16 cellular contexts compared by ENCODE assay signal in genomic region chr5:134566741-134567221, GRCh38. TPM values are rescaled to one million over a fixed set of nuclear protein-coding genes. Genes with fewer than 3 reads are reported as not detected.
A peak's percentile ranks its signal among the peaks of the same experiment; 100 is the strongest.
DNase-seq lines count a peak whose midpoint lies in the region; ATAC-seq and TF ChIP-seq lines count a peak whose summit lies in the region.
"Had no signal": no experiment of that assay in that cellular context is flagged by ENCODE, and none has a peak within 500 bp of the region (broad histone marks: within the 10 kb centered on the region; RNA-seq: fewer than 3 reads in every experiment).

No MANE protein-coding gene starts in this region.

- H3F3A ChIP-seq in PC-9 (ENCODE audit: insufficient read depth, low read depth): no peaks in the 10 kb centered on the region

- peaks cover 16% of the 10 kb centered on the region; the same call in 1 of the 2 replicates for H3K36me3 ChIP-seq in PC-9 (ENCODE audit: low read depth)
- H3K36me3 ChIP-seq: uterus had no signal

- POLR2A ChIA-PET in PC-9 (lab: Charles Lee; ENCODE audit: unreplicated experiment): no interaction called here

- H3K9me2 ChIP-seq in PC-9 (ENCODE audit: insufficient read depth): no peaks in the 10 kb centered on the region
- H3K9me2 ChIP-seq: SK-N-SH had no signal

- H4K20me1 ChIP-seq in PC-9 (ENCODE audit: insufficient read depth): peaks cover 20% of the 10 kb centered on the region

- H3K27ac Mint-ChIP-seq in activated T-cell treated with anti-CD3 and anti-CD28 coated beads, Interleukin-2, amount 50 U/mL, for 72 hours: peak overlapping the region; percentile 22
- peak overlapping the region; percentile 83 for H3K27ac Mint-ChIP-seq in HFFc6

- H3K4me3 ChIP-seq in coronary artery: no peak overlapping the region
- no peak overlapping the region for H3K4me3 ChIP-seq in PC-9
- H3K4me3 ChIP-seq: colonic mucosa, uterus had no signal

- CTCF ChIA-PET in PC-9 (lab: Charles Lee): no interaction called here

- no peaks in the 10 kb centered on the region for H3K9me3 ChIP-seq in PC-9 (ENCODE audit: insufficient read depth, low read depth)
- H3K9me3 ChIP-seq: colonic mucosa, SK-N-SH, uterus had no signal

- H2AFZ ChIP-seq in PC-9: no peak overlapping the region

- ATAC-seq in activated T-cell treated with anti-CD3 and anti-CD28 coated beads, Interleukin-2, amount 50 U/mL, for 72 hours (replicated peaks in 1 of 2): no peak
- no peak for ATAC-seq in GM19467 (IDR thresholded peaks at IDR 0.05; ENCODE audit: unreplicated experiment)

- no peaks in the 10 kb centered on the region for H3K27me3 Mint-ChIP-seq in activated T-cell treated with anti-CD3 and anti-CD28 coated beads, Interleukin-2, amount 50 U/mL, for 72 hours (ENCODE audit: low read depth)
- peaks cover 2% of the 10 kb centered on the region; the same call in 1 of the 2 replicates for H3K27me3 Mint-ChIP-seq in HFFc6 (ENCODE audit: insufficient read depth)

- intact Hi-C loops in posterior vena cava (cut with DNase I) (no loop called here), PC-9 (cut with micrococcal nuclease; ENCODE audit: unreplicated experiment) (loop anchor here (5.0 kb wide), 1 partner anchor 129 kb away; no protein-coding TSS in a partner anchor)

- H3K36me3 Mint-ChIP-seq in activated T-cell treated with anti-CD3 and anti-CD28 coated beads, Interleukin-2, amount 50 U/mL, for 72 hours (ENCODE audit: insufficient read depth in 2 of 2): peaks cover 4 to 22% of the 10 kb centered on the region in 2 donors
- peaks cover 31% of the 10 kb centered on the region for H3K36me3 Mint-ChIP-seq in HFFc6 (ENCODE audit: low read depth)

- H3K4me2 ChIP-seq in PC-9: no peak overlapping the region
- H3K4me2 ChIP-seq: SK-N-SH had no signal

- no peak for TF ChIP-seq CTCF in HFFc6 (IDR thresholded peaks at IDR 0.05)
- TF ChIP-seq CTCF in coronary artery (IDR thresholded peaks at IDR 0.05): no peak
- TF ChIP-seq CTCF in PC-9 (conservative IDR thresholded peaks at IDR 0.05): no peak

- no peaks in the 10 kb centered on the region for H3K79me2 ChIP-seq in PC-9 (ENCODE audit: low read depth)

- H3K27me3 ChIP-seq in PC-9 (ENCODE audit: insufficient read depth, low read depth): no peaks in the 10 kb centered on the region
- H3K27me3 ChIP-seq: colonic mucosa, uterus had no signal

- DNase-seq in activated T-cell treated with anti-CD3 and anti-CD28 coated beads, Interleukin-2, amount 50 U/mL, for 72 hours: no peak
- DNase-seq in activated T-cell treated with anti-CD3 and anti-CD28 coated beads for 4 hours: no peak
- DNase-seq in HFFc6: no peak
- no peak for DNase-seq in coronary artery (ENCODE audit: low spot score)
- peak; percentile 76 for DNase-seq in posterior vena cava (ENCODE audit: low spot score)
- DNase-seq in PC-9: no peak
- no peak for DNase-seq in NOMO-1 treated with dmso at 0.1 percent for 144 hours (lab: John Stamatoyannopoulos, UW; ENCODE audit: unreplicated experiment)
- DNase-seq: ACHN; activated CD4-positive, alpha-beta T cell treated with anti-CD3 and anti-CD28 coated beads, Interleukin-2, amount 50 U/mL, for 48 hours; colonic mucosa; DND-41; NCI-H1105; NCI-H748 treated with DMSO at 0.1 percent for 48 hours; SK-N-SH; uterus had no signal

- H3K9me3 Mint-ChIP-seq in activated T-cell treated with anti-CD3 and anti-CD28 coated beads, Interleukin-2, amount 50 U/mL, for 72 hours: no peaks in the 10 kb centered on the region
- no peaks in the 10 kb centered on the region for H3K9me3 Mint-ChIP-seq in HFFc6

- H3K4me1 ChIP-seq in PC-9 (replicated peaks; ENCODE audit: insufficient read depth): no peaks in the 10 kb centered on the region

- H3K4me3 Mint-ChIP-seq in activated T-cell treated with anti-CD3 and anti-CD28 coated beads, Interleukin-2, amount 50 U/mL, for 72 hours: no peak overlapping the region
- H3K4me3 Mint-ChIP-seq in HFFc6: no peak overlapping the region

- H3K27ac ChIP-seq in coronary artery (peak overlapping the region; percentile 7 to 90), PC-9 (no peak overlapping the region)

- peaks cover 11% of the 10 kb centered on the region for H3K4me1 Mint-ChIP-seq in activated T-cell treated with anti-CD3 and anti-CD28 coated beads, Interleukin-2, amount 50 U/mL, for 72 hours (ENCODE audit: low read depth)
- H3K4me1 Mint-ChIP-seq in HFFc6 (ENCODE audit: low read depth): peaks cover 40% of the 10 kb centered on the region

- no TSS peak for BruUV-seq in PC-9 (replicated peaks; lab: Mats Ljungman, UMichigan)

RNA-seq across cellular contexts. Expression of gene JADE2, which starts 41.3 kb away (rescaled TPM):
- 10 to 100 TPM; 87.0 to 88.8 TPM for total RNA-seq in activated T-cell treated with anti-CD3 and anti-CD28 coated beads, Interleukin-2, amount 50 U/mL, for 72 hours
- total RNA-seq in HFFc6 (2021; fragmentation: NEBNext Ultra II Directional; extraction: Animal tissue kit (Norgen Biotek cat#: 25700)): 10 to 100 TPM; 32.8 to 41.0 (median 39.6) TPM
- 10 to 100 TPM; 38.4 to 41.1 TPM for total RNA-seq in posterior vena cava
- 82.1 and 83.5 TPM in 2 replicates for total RNA-seq in PC-9 (2021)
